Comparison of ENCODE assay signal across 8 cellular contexts in the genomic region with DNA sequence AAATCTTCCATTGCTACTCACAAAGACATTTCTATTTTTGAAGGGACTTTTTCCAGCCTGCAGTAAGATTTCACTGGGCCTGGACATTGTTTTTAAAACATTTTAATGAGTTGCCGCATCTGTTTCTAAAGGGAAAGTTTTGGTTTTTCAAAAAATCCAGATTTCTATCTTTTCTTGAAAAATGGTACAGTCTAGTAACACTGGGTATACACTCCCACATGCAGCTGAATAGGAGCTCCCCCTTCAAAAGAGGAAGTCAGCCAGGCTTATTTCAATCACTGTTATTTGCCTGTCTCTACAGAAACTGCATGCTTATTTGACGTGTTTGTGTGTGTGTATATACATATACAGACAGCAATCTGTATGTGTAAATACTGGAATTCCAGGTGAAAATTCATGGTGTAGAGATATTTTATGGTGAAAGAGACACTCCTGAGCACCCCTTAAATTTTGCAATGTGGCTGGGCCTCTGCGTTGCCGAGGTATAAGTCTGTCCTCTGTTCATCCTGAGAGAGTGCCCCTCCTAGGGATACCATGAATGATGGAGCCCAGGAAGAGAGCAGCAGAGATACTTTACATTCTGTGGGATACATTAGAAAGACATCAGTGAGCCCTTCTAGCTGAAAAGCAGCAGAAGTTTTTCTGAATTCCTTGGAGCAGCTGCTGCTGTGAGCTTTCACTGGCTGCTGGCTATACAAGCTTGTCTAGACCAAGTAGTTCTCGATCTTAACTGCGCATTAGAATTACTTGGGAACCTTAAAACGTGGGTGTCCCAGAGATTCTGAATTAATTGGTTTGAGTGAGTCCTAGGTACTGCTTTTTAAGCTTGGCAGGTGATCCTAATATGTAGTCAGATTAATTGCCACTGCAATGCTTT. TPM values are rescaled to one million over a fixed set of nuclear protein-coding genes. Genes with fewer than 3 reads are reported as not detected.
DNase-seq lines count a peak whose midpoint lies in the region; ATAC-seq and TF ChIP-seq lines count a peak whose summit lies in the region.

No MANE protein-coding gene starts in this region.

- TF ChIP-seq POLR2A in breast epithelium (IDR thresholded peaks at IDR 0.05) (no peak), suprapubic skin (IDR thresholded peaks at IDR 0.05) (no peak)

- peak overlapping the region; percentile 81 for H3K27ac Mint-ChIP-seq in mesothelial cell of epicardium

- no peaks in the 10 kb centered on the region for H3K27me3 Mint-ChIP-seq in mesothelial cell of epicardium (ENCODE audit: low read depth)

- H3K27ac ChIP-seq in breast epithelium (no peak overlapping the region), suprapubic skin (no peak overlapping the region)

- WGBS in suprapubic skin: 75% methylated on average over 7 of the region's 7 CpGs

- ATAC-seq in GM18520 (IDR thresholded peaks at IDR 0.05; ENCODE audit: unreplicated experiment) (peak; percentile 48), HG02610 (IDR thresholded peaks at IDR 0.05; ENCODE audit: unreplicated experiment) (peak; percentile 95)

- H3K9me3 ChIP-seq in breast epithelium (no peaks in the 10 kb centered on the region), suprapubic skin (no peaks in the 10 kb centered on the region)

- TF ChIP-seq EP300 in suprapubic skin (IDR thresholded peaks at IDR 0.05): no peak

- H3K4me3 Mint-ChIP-seq in mesothelial cell of epicardium: no peak overlapping the region

- intact Hi-C loops in breast epithelium (cut with DNase I; ENCODE audit: low total_unique reads): no loop called here

- H3K27me3 ChIP-seq in breast epithelium (no peaks in the 10 kb centered on the region), suprapubic skin (no peaks in the 10 kb centered on the region)

- H3K9me3 Mint-ChIP-seq in mesothelial cell of epicardium: no peaks in the 10 kb centered on the region

- peak; percentile 68 for DNase-seq in NOMO-1 treated with DMSO at 0.1 percent for 48 hours (lab: John Stamatoyannopoulos, UW; ENCODE audit: unreplicated experiment)
- no peak for DNase-seq in mesothelial cell of epicardium (ENCODE audit: low spot score in 2 of 2, unreplicated experiment in 2 of 2)
- DNase-seq in epidermal melanocyte (ENCODE audit: insufficient read length, low spot score): no peak
- no peak for DNase-seq in breast epithelium (ENCODE audit: low spot score in 2 of 2)
- no peak for DNase-seq in suprapubic skin (ENCODE audit: low spot score in 2 of 2)
- DNase-seq in T-helper 9 cell: no peak

- peaks cover 33% of the 10 kb centered on the region for H3K4me1 Mint-ChIP-seq in mesothelial cell of epicardium

- TF ChIP-seq CTCF in mesothelial cell of epicardium (IDR thresholded peaks at IDR 0.05; ENCODE audit: unreplicated experiment) (no peak), breast epithelium (IDR thresholded peaks at IDR 0.05) (no peak), suprapubic skin (IDR thresholded peaks at IDR 0.05) (no peak)

- H3K36me3 Mint-ChIP-seq in mesothelial cell of epicardium: no peaks in the 10 kb centered on the region

- H3K4me1 ChIP-seq in breast epithelium (no peaks in the 10 kb centered on the region), suprapubic skin (no peaks in the 10 kb centered on the region)

- H3K36me3 ChIP-seq in breast epithelium (no peaks in the 10 kb centered on the region), suprapubic skin (no peaks in the 10 kb centered on the region)

- H3K4me3 ChIP-seq in breast epithelium: no peak overlapping the region
- H3K4me3 ChIP-seq in suprapubic skin: no peak overlapping the region

RNA-seq across cellular contexts. Expression of a gene that starts 12.0 kb away (rescaled TPM):
- total RNA-seq in mesothelial cell of epicardium: 60.6 to 63.0 TPM (median 60.9 TPM) in 3 replicates
- total RNA-seq in breast epithelium: 10 to 100 TPM; 10.9 to 26.9 (median 17.4) TPM
- total RNA-seq in suprapubic skin: 10 to 100 TPM; 12.0 to 25.0 (median 16.0) TPM

RNA-seq across cellular contexts. Expression of a gene that starts 28.5 kb away (rescaled TPM):
- total RNA-seq in mesothelial cell of epicardium (85.6 to 95.4 TPM (median 89.4 TPM) in 3 replicates), breast epithelium (10 to 100 TPM; 40.5 to 79.9 (median 66.5) TPM), suprapubic skin (100 to 1,000 TPM in 1 of 4 donors, 10 to 100 TPM in 3; 44.5 to 187 (median 70.4) TPM)
